10 cellular contexts compared by ENCODE assay signal in genomic region chr13:41465965-41466364, GRCh38. TPM values are rescaled to one million over a fixed set of nuclear protein-coding genes. Genes with fewer than 3 reads are reported as not detected.
DNase-seq lines count a peak whose midpoint lies in the region; ATAC-seq and TF ChIP-seq lines count a peak whose summit lies in the region.
"Had no signal": no experiment of that assay in that cellular context is flagged by ENCODE, and none has a peak within 500 bp of the region (broad histone marks: within the 10 kb centered on the region; RNA-seq: fewer than 3 reads in every experiment).

No MANE protein-coding gene starts in this region.

- H3K36me3 ChIP-seq in heart right ventricle (peaks cover 0 to 67% (median 10%) of the 10 kb centered on the region in 9 donors), transverse colon (no peaks in the 10 kb centered on the region)
- H3K36me3 ChIP-seq: WERI-Rb-1 had no signal

- peaks cover 85% of the 10 kb centered on the region for H3K4me1 Mint-ChIP-seq in activated T-helper 1 cell treated with anti-CD3 and anti-CD28 coated beads, Interleukin-12 subunit alpha, Interleukin-12 subunit beta, Interleukin-2, Interleukin-4 antibody, amounts not matched to agents 30 ng/mL and 10 ng/mL and 1 ng/mL, durations not matched to agents 14 hours and 24 hours and 36 hours (ENCODE audit: low read depth)
- H3K4me1 Mint-ChIP-seq in immature natural killer cell: peaks cover 56 to 61% of the 10 kb centered on the region in 2 donors

- peak overlapping the region; percentile 80 for H3K4me3 Mint-ChIP-seq in activated T-helper 1 cell treated with anti-CD3 and anti-CD28 coated beads, Interleukin-12 subunit alpha, Interleukin-12 subunit beta, Interleukin-2, Interleukin-4 antibody, amounts not matched to agents 30 ng/mL and 10 ng/mL and 1 ng/mL, durations not matched to agents 14 hours and 24 hours and 36 hours
- H3K4me3 Mint-ChIP-seq in immature natural killer cell: peak overlapping the region; percentile 46 to 89 (median 70)

- WGBS in heart right ventricle, 2 donors: 87 to 88% methylated on average over 2 of the region's 2 CpGs
- 91 to 94% methylated on average over 2 of the region's 2 CpGs for WGBS in transverse colon (ENCODE audit: low coverage in 1 of 2), 2 donors

- H3K27ac ChIP-seq in heart right ventricle (peak overlapping the region in 7 of 10 donors; percentile 28 to 86 (median 75)), transverse colon (peak overlapping the region; percentile 34 to 57 (median 52))
- H3K27ac ChIP-seq: WERI-Rb-1 had no signal

- H3K9me3 ChIP-seq in heart right ventricle: no peaks in the 10 kb centered on the region
- H3K9me3 ChIP-seq in transverse colon: no peaks in the 10 kb centered on the region

- DNase-seq in heart right ventricle (no peak), Right ventricle myocardium inferior (ENCODE audit: missing footprints) (no peak), immature natural killer cell (no peak), transverse colon (no peak), NCI-H2227 (lab: John Stamatoyannopoulos, UW; ENCODE audit: unreplicated experiment) (no peak), OCI-M1 (lab: John Stamatoyannopoulos, UW) (no peak)
- no peak for DNase-seq in activated T-helper 1 cell treated with anti-CD3 and anti-CD28 coated beads, Interleukin-12 subunit alpha, Interleukin-12 subunit beta, Interleukin-2, Interleukin-4 antibody, amounts not matched to agents 30 ng/mL and 10 ng/mL and 1 ng/mL, durations not matched to agents 14 hours and 24 hours and 36 hours (ENCODE audit: low spot score)
- DNase-seq: WERI-Rb-1 had no signal

- peak overlapping the region; percentile 96 for H3K27ac Mint-ChIP-seq in activated T-helper 1 cell treated with anti-CD3 and anti-CD28 coated beads, Interleukin-12 subunit alpha, Interleukin-12 subunit beta, Interleukin-2, Interleukin-4 antibody, amounts not matched to agents 30 ng/mL and 10 ng/mL and 1 ng/mL, durations not matched to agents 14 hours and 24 hours and 36 hours
- H3K27ac Mint-ChIP-seq in immature natural killer cell: peak overlapping the region; percentile 94 to 99 (median 96)

- H3K4me3 ChIP-seq in heart right ventricle: no peak overlapping the region
- no peak overlapping the region for H3K4me3 ChIP-seq in transverse colon
- H3K4me3 ChIP-seq: GM23248 had no signal

- TF ChIP-seq EP300 in transverse colon (IDR thresholded peaks at IDR 0.05; ENCODE audit: low read depth): no peak

- TF ChIP-seq CTCF in heart right ventricle (IDR thresholded peaks at IDR 0.05) (no peak), transverse colon (IDR thresholded peaks at IDR 0.05) (no peak)

- intact Hi-C loops in heart right ventricle (cut with DNase I) (loop anchor here in 2 of 10 donors (10.0 kb wide), 2 partner anchors 149 to 179 kb away; no protein-coding TSS in a partner anchor), Right ventricle myocardium inferior (cut with DNase I) (no loop called here), transverse colon (cut with DNase I; ENCODE audit: low total_unique reads) (no loop called here)
- intact Hi-C loops in activated T-helper 1 cell treated with anti-CD3 and anti-CD28 coated beads, Interleukin-12 subunit alpha, Interleukin-12 subunit beta, Interleukin-2, Interleukin-4 antibody, amounts not matched to agents 30 ng/mL and 10 ng/mL and 1 ng/mL, durations not matched to agents 14 hours and 24 hours and 36 hours (cut with micrococcal nuclease): loop anchor here (1.0 to 10.0 kb wide), 9 partner anchors 9 to 929 kb away; partner anchors contain the start of genes KBTBD7, RGCC and WBP4

- H3K36me3 Mint-ChIP-seq in activated T-helper 1 cell treated with anti-CD3 and anti-CD28 coated beads, Interleukin-12 subunit alpha, Interleukin-12 subunit beta, Interleukin-2, Interleukin-4 antibody, amounts not matched to agents 30 ng/mL and 10 ng/mL and 1 ng/mL, durations not matched to agents 14 hours and 24 hours and 36 hours (ENCODE audit: low read depth): peaks cover 72% of the 10 kb centered on the region
- H3K36me3 Mint-ChIP-seq in immature natural killer cell: peaks cover 6 to 13% (median 9%) of the 10 kb centered on the region in 3 donors

- H3K4me1 ChIP-seq in heart right ventricle: peaks cover 3 to 65% (median 31%) of the 10 kb centered on the region in 9 donors
- peaks cover 0 to 24% (median 4%) of the 10 kb centered on the region in 4 donors for H3K4me1 ChIP-seq in transverse colon

- no peaks in the 10 kb centered on the region for H3K9me3 Mint-ChIP-seq in activated T-helper 1 cell treated with anti-CD3 and anti-CD28 coated beads, Interleukin-12 subunit alpha, Interleukin-12 subunit beta, Interleukin-2, Interleukin-4 antibody, amounts not matched to agents 30 ng/mL and 10 ng/mL and 1 ng/mL, durations not matched to agents 14 hours and 24 hours and 36 hours
- H3K9me3 Mint-ChIP-seq in immature natural killer cell: no peaks in the 10 kb centered on the region

- no peak for TF ChIP-seq POLR2A in transverse colon (IDR thresholded peaks at IDR 0.05)

- ATAC-seq in heart right ventricle (no peak), Right ventricle myocardium inferior (no peak), GM19452 (IDR thresholded peaks at IDR 0.05; ENCODE audit: unreplicated experiment) (no peak)

- no peaks in the 10 kb centered on the region for H3K27me3 ChIP-seq in heart right ventricle
- no peaks in the 10 kb centered on the region for H3K27me3 ChIP-seq in transverse colon

- in situ Hi-C loops in transverse colon (cut with MboI; ENCODE audit: low pct_ligation_motif_present in 1 of 4, low pct_unique_long_range_greater_than_20kb in 1 of 4, low sequenced_read_pairs in 3 of 4): no loop called here

- H3K27me3 Mint-ChIP-seq in activated T-helper 1 cell treated with anti-CD3 and anti-CD28 coated beads, Interleukin-12 subunit alpha, Interleukin-12 subunit beta, Interleukin-2, Interleukin-4 antibody, amounts not matched to agents 30 ng/mL and 10 ng/mL and 1 ng/mL, durations not matched to agents 14 hours and 24 hours and 36 hours (ENCODE audit: insufficient read depth): no peaks in the 10 kb centered on the region
- peaks cover 21 to 24% (median 22%) of the 10 kb centered on the region in 3 donors for H3K27me3 Mint-ChIP-seq in immature natural killer cell (ENCODE audit: low read depth in 3 of 3)

RNA-seq across cellular contexts. Expression of gene RGCC, which starts 8.6 kb away (rescaled TPM):
- total RNA-seq in heart right ventricle (10 to 100 TPM; 15.6 to 63.2 (median 40.0) TPM), Right ventricle myocardium inferior (41.4 TPM), transverse colon (10 to 100 TPM in 3 of 4 donors, 1 to 10 TPM in 1; 5.6 to 54.1 (median 35.6) TPM)
- polyA plus RNA-seq in heart right ventricle (10 to 100 TPM; 48.3 to 61.8 TPM), immature natural killer cell (1 to 10 TPM; 4.5 to 8.5 (median 7.7) TPM)
- 135 and 139 TPM in 2 replicates for total RNA-seq in activated T-helper 1 cell treated with anti-CD3 and anti-CD28 coated beads, Interleukin-12 subunit alpha, Interleukin-12 subunit beta, Interleukin-2, Interleukin-4 antibody, amounts not matched to agents 30 ng/mL and 10 ng/mL and 1 ng/mL, durations not matched to agents 14 hours and 24 hours and 36 hours
